8 cellular contexts compared by ENCODE assay signal in genomic region chr1:229556551-229556950, GRCh38. TPM values are rescaled to one million over a fixed set of nuclear protein-coding genes. Genes with fewer than 3 reads are reported as not detected.
DNase-seq lines count a peak whose midpoint lies in the region; ATAC-seq and TF ChIP-seq lines count a peak whose summit lies in the region.
"Had no signal": no experiment of that assay in that cellular context is flagged by ENCODE, and none has a peak within 500 bp of the region (broad histone marks: within the 10 kb centered on the region; RNA-seq: fewer than 3 reads in every experiment).

No MANE protein-coding gene starts in this region.

- ATAC-seq in Right ventricle myocardium superior (ENCODE audit: poor library complexity) = no peak

- H3K27me3 Mint-ChIP-seq in brain = peaks cover 4% of the 10 kb centered on the region
- H3K27me3 Mint-ChIP-seq in progenitor cell of endocrine pancreas = peaks cover 15% of the 10 kb centered on the region

- H3K36me3 Mint-ChIP-seq in brain (no peaks in the 10 kb centered on the region), progenitor cell of endocrine pancreas (ENCODE audit: insufficient read depth) (peaks cover 5% of the 10 kb centered on the region)

- H3K27ac Mint-ChIP-seq in brain (peak overlapping the region; percentile 22 to 87 (median 54)), progenitor cell of endocrine pancreas (no peak overlapping the region)

- WGBS in GM23248 (ENCODE audit: low coverage in 1 of 2, low lambda C conversion rate in 2 of 2, missing lambda C conversion rate in 2 of 2), 2 experiments = 81 to 84% methylated on average over 7 of the region's 7 CpGs

- H3K36me3 ChIP-seq in GM23248 (ENCODE audit: low read depth) (no peaks in the 10 kb centered on the region), NT2/D1 (ENCODE audit: insufficient read depth, insufficient read length, low read length) (peaks cover 14% of the 10 kb centered on the region)
- H3K36me3 ChIP-seq: cardiac muscle cell had no signal

- peaks cover 64% of the 10 kb centered on the region for H3K79me2 ChIP-seq in GM23248 (ENCODE audit: insufficient read depth)

- no peak overlapping the region for H2AFZ ChIP-seq in GM23248

- H3K9me3 Mint-ChIP-seq in brain (no peaks in the 10 kb centered on the region), progenitor cell of endocrine pancreas (ENCODE audit: low read depth) (no peaks in the 10 kb centered on the region)

- H3K4me3 ChIP-seq in GM23248 (peak overlapping the region; percentile 98; the same call in 1 of the 2 replicates), NT2/D1 (ENCODE audit: insufficient read length, low read depth) (no peak overlapping the region)

- no peaks in the 10 kb centered on the region for H3F3A ChIP-seq in GM23248 (ENCODE audit: insufficient read depth)

- H3K4me1 ChIP-seq in GM23248 (ENCODE audit: insufficient read depth) = peaks cover 16% of the 10 kb centered on the region
- H3K4me1 ChIP-seq in NT2/D1 (ENCODE audit: insufficient read depth, insufficient read length) = peaks cover 5% of the 10 kb centered on the region

- H3K4me1 Mint-ChIP-seq in brain = peaks cover 65% of the 10 kb centered on the region
- H3K4me1 Mint-ChIP-seq in progenitor cell of endocrine pancreas (ENCODE audit: low read depth) = peaks cover 26% of the 10 kb centered on the region

- H3K4me3 Mint-ChIP-seq in brain (peak overlapping the region; percentile 89 to 96 (median 93)), progenitor cell of endocrine pancreas (ENCODE audit: low read depth) (peak overlapping the region; percentile 83)

- H3K9me2 ChIP-seq in GM23248 (ENCODE audit: insufficient read depth) = no peaks in the 10 kb centered on the region

- H3K9ac ChIP-seq in GM23248 (no peak overlapping the region), NT2/D1 (ENCODE audit: insufficient read length, low read depth) (peak overlapping the region; percentile 5)

- DNase-seq in GM23248 (peak; percentile 33), NT2/D1 (ENCODE audit: low read depth, low spot score) (no peak), progenitor cell of endocrine pancreas (ENCODE audit: low spot score, unreplicated experiment) (no peak), COR-L47 (lab: John Stamatoyannopoulos, UW) (no peak), Right ventricle myocardium superior (no peak), NCI-H128 (lab: John Stamatoyannopoulos, UW; ENCODE audit: unreplicated experiment) (no peak)

- peak overlapping the region; percentile 84 for H3K4me2 ChIP-seq in GM23248 (ENCODE audit: unreplicated experiment)

- in situ Hi-C loops in GM23248 (cut with MboI) = no loop called here

- no peaks in the 10 kb centered on the region for H4K20me1 ChIP-seq in GM23248 (ENCODE audit: insufficient read depth)

- H3K27me3 ChIP-seq in GM23248 (replicated peaks; ENCODE audit: insufficient read depth) (no peaks in the 10 kb centered on the region), NT2/D1 (ENCODE audit: insufficient read depth, insufficient read length) (no peaks in the 10 kb centered on the region)
- H3K27me3 ChIP-seq: cardiac muscle cell had no signal

- H3K9me3 ChIP-seq in GM23248 (ENCODE audit: low read depth) (no peaks in the 10 kb centered on the region), NT2/D1 (ENCODE audit: insufficient read depth, low read length) (no peaks in the 10 kb centered on the region)

- TF ChIP-seq CTCF in brain (conservative IDR thresholded peaks at IDR 0.05) = no peak
- no peak for TF ChIP-seq CTCF in progenitor cell of endocrine pancreas (IDR thresholded peaks at IDR 0.05; ENCODE audit: unreplicated experiment)

- intact Hi-C loops in Right ventricle myocardium superior (cut with DNase I) = loop anchor here (5.0 kb wide), 1 partner anchor 66 kb away; no protein-coding TSS in a partner anchor

- no peak overlapping the region for H3K27ac ChIP-seq in GM23248
- H3K27ac ChIP-seq: cardiac muscle cell had no signal

RNA-seq across cellular contexts. Expression of gene ABCB10, which starts 2.0 kb away (rescaled TPM):
- total RNA-seq in GM23248 (2014; rRNA removed; shearing (Covaris generic)) = 19.0 and 25.2 TPM in 2 replicates
- polyA plus RNA-seq in GM23248 (2016; fragmentation: Nextera tagmentation; extraction: Ambion mirVana) (7.4 and 7.6 TPM in 2 replicates), brain (ENCODE audit: insufficient read depth, low read depth, low replicate concordance) (2.9 TPM)
- total RNA-seq in progenitor cell of endocrine pancreas (21.4 and 27.9 TPM in 2 replicates), Right ventricle myocardium superior (11.3 TPM)

RNA-seq across cellular contexts. Expression of gene NUP133, which starts 48.4 kb away (rescaled TPM):
- 26.6 and 29.1 TPM in 2 replicates for total RNA-seq in GM23248 (2014; rRNA removed; shearing (Covaris generic))
- polyA plus RNA-seq in GM23248 (2016; fragmentation: Nextera tagmentation; extraction: Ambion mirVana) (16.6 and 16.7 TPM in 2 replicates), brain (ENCODE audit: insufficient read depth, low read depth, low replicate concordance) (33.2 TPM)
- total RNA-seq in progenitor cell of endocrine pancreas (53.5 and 54.6 TPM in 2 replicates), Right ventricle myocardium superior (29.5 TPM)
